Comparison of ENCODE assay signal across 1 cellular context in genomic region chr20:57529810-57530209, GRCh38.
A peak's percentile ranks its signal among the peaks of the same experiment; 100 is the strongest.
TF ChIP-seq lines count a peak whose summit lies in the region.

No MANE protein-coding gene starts in this region.

TF ChIP-seq in HepG2, 621 proteins besides CTCF, POLR2A, EP300 and RAD21:
- TF ChIP-seq ZNF792 (CRISPR knock-in tag; IDR thresholded peaks at IDR 0.05) (no peak), RNF2 (conservative IDR thresholded peaks at IDR 0.05; ENCODE audit: low read depth) (no peak), ZMYM3 (CRISPR knock-in tag; IDR thresholded peaks at IDR 0.05) (peak; percentile 50), RBAK (CRISPR knock-in tag; IDR thresholded peaks at IDR 0.05) (0 out of 2 replicates have a peak, but pooled peaks have one; percentile 74), CCAR2 (optimal IDR thresholded peaks at IDR 0.05; ENCODE audit: low read depth, low read length) (no peak), ZNF280D (CRISPR knock-in tag; IDR thresholded peaks at IDR 0.05) (0 out of 2 replicates have a peak, but pooled peaks have one; percentile 12), RFXAP (CRISPR knock-in tag; IDR thresholded peaks at IDR 0.05; ENCODE audit: borderline replicate concordance) (no peak), ZNF18 (CRISPR knock-in tag; IDR thresholded peaks at IDR 0.05; ENCODE audit: insufficient replicate concordance) (peak; percentile 93), ZNF280B (CRISPR knock-in tag; IDR thresholded peaks at IDR 0.05; ENCODE audit: borderline replicate concordance) (0 out of 2 replicates have a peak, but pooled peaks have one; percentile 38), CHD2 (IDR thresholded peaks at IDR 0.05; ENCODE audit: low read depth, low read length) (no peak), ZNF30 (CRISPR knock-in tag; IDR thresholded peaks at IDR 0.05) (0 out of 2 replicates have a peak, but pooled peaks have one; percentile 23)
TF ChIP-seq in HepG2: peak in this region for 6.
